ENCODE assay signal across 11 cellular contexts in the genomic region with DNA sequence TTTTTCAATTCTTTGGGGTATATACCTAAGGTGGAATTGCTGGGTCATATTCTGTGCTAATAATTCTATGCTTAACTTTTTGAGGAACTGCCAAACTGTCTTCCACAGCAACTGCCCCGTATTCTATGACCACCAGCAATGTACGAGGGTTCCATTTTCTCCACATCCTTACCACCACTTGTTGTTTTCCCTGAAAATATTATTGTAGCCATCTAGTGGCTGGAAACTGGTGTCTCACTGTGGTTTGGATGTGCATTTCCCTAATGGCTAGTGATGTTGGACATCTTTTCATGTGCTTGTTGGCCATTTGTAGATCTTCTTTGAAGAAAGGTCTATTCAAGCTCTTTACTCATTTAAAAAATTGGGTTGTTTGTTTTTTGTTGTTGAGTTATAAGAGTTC. TPM values are rescaled to one million over a fixed set of nuclear protein-coding genes. Genes with fewer than 3 reads are reported as not detected.
DNase-seq lines count a peak whose midpoint lies in the region; FAIRE-seq and TF ChIP-seq lines count a peak whose summit lies in the region.
"Had no signal": no experiment of that assay in that cellular context is flagged by ENCODE, and none has a peak within 500 bp of the region (broad histone marks: within the 10 kb centered on the region; RNA-seq: fewer than 3 reads in every experiment).

No MANE protein-coding gene starts in this region.

- H3K4me1 ChIP-seq in neural progenitor cell: no peaks in the 10 kb centered on the region
- H3K4me1 ChIP-seq in adrenal gland (replicated peaks in 1 of 2): peaks cover 0 to 5% of the 10 kb centered on the region in 2 donors

- no peaks in the 10 kb centered on the region for H3K36me3 Mint-ChIP-seq in neural progenitor cell

- no peak for TF ChIP-seq POLR2A in adrenal gland (IDR thresholded peaks at IDR 0.05)

- 44 to 58% (median 55%) methylated on average over 2 of the region's 2 CpGs for WGBS in adrenal gland, 4 donors

- no peak overlapping the region for H3K27ac Mint-ChIP-seq in neural progenitor cell

- DNase-seq in D721Med (ENCODE audit: insufficient read length, low spot score): no peak
- peak; percentile 35 for DNase-seq in LHCN-M2 (ENCODE audit: low read depth)
- peak; percentile 5 for DNase-seq in bronchial epithelial cell (ENCODE audit: low read depth)
- peak; percentile 14 for DNase-seq in neural progenitor cell (ENCODE audit: low spot score)
- DNase-seq in NCI-H2081 (lab: John Stamatoyannopoulos, UW): no peak
- DNase-seq in adrenal gland: no peak
- DNase-seq in cerebellum (ENCODE audit: low spot score): no peak
- DNase-seq: NCI-H526 treated with DMSO at 0.1 percent for 48 hours; stimulated activated CD4-positive, alpha-beta T cell treated with anti-CD3 and anti-CD28 coated beads, Interleukin-4, amount 100 ng/mL, for 24 hours had no signal

- no peaks in the 10 kb centered on the region for H4K20me1 ChIP-seq in neural progenitor cell (ENCODE audit: low read depth)

- no peak overlapping the region for H3K4me3 ChIP-seq in bronchial epithelial cell (ENCODE audit: low read depth, low read length)
- H3K4me3 ChIP-seq in neural progenitor cell: no peak overlapping the region
- H3K4me3 ChIP-seq in adrenal gland: no peak overlapping the region

- H3K27ac ChIP-seq in neural progenitor cell: no peak overlapping the region
- H3K27ac ChIP-seq in adrenal gland: no peak overlapping the region
- H3K27ac ChIP-seq: neutrophil had no signal

- peaks cover 24% of the 10 kb centered on the region for H3F3A ChIP-seq in neural progenitor cell (ENCODE audit: low read depth)

- peaks cover 7% of the 10 kb centered on the region for H3K27me3 Mint-ChIP-seq in neural progenitor cell (ENCODE audit: insufficient read depth, low read depth)

- no peaks in the 10 kb centered on the region for H3K27me3 ChIP-seq in bronchial epithelial cell (ENCODE audit: control insufficient read depth, insufficient read depth, low read length)
- H3K27me3 ChIP-seq in neural progenitor cell: peaks cover 45% of the 10 kb centered on the region
- peaks cover 28% of the 10 kb centered on the region for H3K27me3 ChIP-seq in adrenal gland

- intact Hi-C loops in adrenal gland (cut with DNase I): no loop called here

- no peak overlapping the region for H3K4me2 ChIP-seq in neural progenitor cell

- H3K79me2 ChIP-seq in neural progenitor cell (ENCODE audit: low read depth): no peaks in the 10 kb centered on the region

- H2AFZ ChIP-seq in neural progenitor cell (replicated peaks): no peak overlapping the region

- TF ChIP-seq CTCF in D721Med (IDR thresholded peaks at IDR 0.05; ENCODE audit: insufficient read depth, missing control alignments) (peak; percentile 14), bronchial epithelial cell (IDR thresholded peaks at IDR 0.05; ENCODE audit: insufficient read depth, low read length, severe bottlenecking) (no peak), neural progenitor cell (IDR thresholded peaks at IDR 0.05) (peak; percentile 46), adrenal gland (IDR thresholded peaks at IDR 0.05) (peak in 1 of 6 experiments; percentile 21)

- H3K4me3 Mint-ChIP-seq in neural progenitor cell: no peak overlapping the region

- peaks cover 7% of the 10 kb centered on the region for H3K4me1 Mint-ChIP-seq in neural progenitor cell

- no peak overlapping the region for H3K9ac ChIP-seq in neural progenitor cell

- FAIRE-seq in D721Med (lab: Jason Lieb, UNC) (no peak), bronchial epithelial cell (lab: Jason Lieb, UNC) (no peak)

- no peaks in the 10 kb centered on the region for H3K9me3 Mint-ChIP-seq in neural progenitor cell

- H3K36me3 ChIP-seq in bronchial epithelial cell (ENCODE audit: control insufficient read depth, insufficient read depth, low read length) (no peaks in the 10 kb centered on the region), neural progenitor cell (no peaks in the 10 kb centered on the region), adrenal gland (replicated peaks in 1 of 2) (no peaks in the 10 kb centered on the region)
- H3K36me3 ChIP-seq: neutrophil had no signal

- H3K9me3 ChIP-seq in neural progenitor cell (ENCODE audit: low read depth): no peaks in the 10 kb centered on the region
- H3K9me3 ChIP-seq in adrenal gland (replicated peaks in 1 of 3): no peaks in the 10 kb centered on the region
- H3K9me3 ChIP-seq: neutrophil had no signal

RNA-seq across cellular contexts. Expression of gene MSX2, which starts 30.7 kb away (rescaled TPM):
- 4.0 and 4.9 TPM in 2 replicates for total RNA-seq in LHCN-M2 (2014; rRNA removed)
- 3.9 TPM for polyA plus RNA-seq in LHCN-M2 (2012)
- not detected in 2 replicates for total RNA-seq in bronchial epithelial cell
- 0.30 and 0.93 TPM in 2 replicates for total RNA-seq in neural progenitor cell (ENCODE audit: low replicate concordance)
- total RNA-seq in adrenal gland: 1 to 10 TPM in 2 of 8 donors, under 1 TPM in 5, not detected in 1; 0.39 to 1.3 (median 0.60) TPM
- under 1 TPM; 0.24 to 0.34 (median 0.32) TPM for polyA plus RNA-seq in adrenal gland
- 6.6 TPM for total RNA-seq in cerebellum
- total RNA-seq: T-helper 2 cell treated with Interferon-gamma antibody and Interleukin-4, amounts not matched to agents 100 ng/mL and 5 ng/mL, for 36 hours had no signal

Comparison
In these comparisons a context has a peak if more than half of its experiments do, and no peak if none do; other contexts are left out.
1. DNase-seq: peak in LHCN-M2 (single experiment), bronchial epithelial cell (single experiment) and neural progenitor cell (single experiment); none in D721Med (single experiment), NCI-H2081 (0 of 2), adrenal gland (0 of 7) and cerebellum (single experiment).